Comparison of ENCODE assay signal across 1 cellular context in the genomic region with DNA sequence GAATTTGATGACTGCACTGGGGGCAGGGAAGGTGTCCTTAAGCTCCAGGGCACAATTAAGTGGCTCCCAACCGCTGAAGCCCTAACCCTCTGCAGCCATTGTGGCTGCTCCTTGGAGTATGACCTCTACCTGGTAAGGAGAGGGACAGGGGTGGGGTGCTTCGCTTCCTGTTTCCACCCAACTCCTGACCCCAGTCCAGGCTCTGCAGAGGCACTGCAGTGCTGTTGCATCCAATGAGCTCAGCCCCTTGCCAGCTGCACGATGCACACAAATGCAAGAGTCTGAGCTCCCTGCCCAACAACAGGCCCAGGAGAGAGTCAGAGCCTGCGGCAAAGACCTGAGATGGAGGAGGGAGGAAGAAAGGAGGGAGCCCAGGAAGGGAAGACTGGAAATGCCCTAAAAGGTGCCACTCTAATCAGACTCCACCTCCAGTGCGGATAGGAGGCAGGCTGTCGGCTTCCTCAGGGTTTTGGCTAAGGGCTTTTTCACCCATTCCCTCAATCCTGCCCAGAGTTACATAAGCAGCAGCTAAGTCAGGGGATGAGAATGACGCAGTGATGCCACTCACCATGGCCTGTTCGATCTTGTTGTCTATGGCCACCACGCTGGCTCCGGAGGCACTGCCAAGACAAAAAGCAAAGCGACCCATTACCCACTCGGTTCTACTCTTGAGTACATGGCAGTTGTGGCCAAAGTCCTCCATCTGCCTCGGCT.
TF ChIP-seq lines count a peak whose summit lies in the region.

No MANE protein-coding gene starts in this region.

TF ChIP-seq in SK-N-SH, 30 proteins besides CTCF, POLR2A, EP300 and RAD21:
- TF ChIP-seq, protein P1, sequence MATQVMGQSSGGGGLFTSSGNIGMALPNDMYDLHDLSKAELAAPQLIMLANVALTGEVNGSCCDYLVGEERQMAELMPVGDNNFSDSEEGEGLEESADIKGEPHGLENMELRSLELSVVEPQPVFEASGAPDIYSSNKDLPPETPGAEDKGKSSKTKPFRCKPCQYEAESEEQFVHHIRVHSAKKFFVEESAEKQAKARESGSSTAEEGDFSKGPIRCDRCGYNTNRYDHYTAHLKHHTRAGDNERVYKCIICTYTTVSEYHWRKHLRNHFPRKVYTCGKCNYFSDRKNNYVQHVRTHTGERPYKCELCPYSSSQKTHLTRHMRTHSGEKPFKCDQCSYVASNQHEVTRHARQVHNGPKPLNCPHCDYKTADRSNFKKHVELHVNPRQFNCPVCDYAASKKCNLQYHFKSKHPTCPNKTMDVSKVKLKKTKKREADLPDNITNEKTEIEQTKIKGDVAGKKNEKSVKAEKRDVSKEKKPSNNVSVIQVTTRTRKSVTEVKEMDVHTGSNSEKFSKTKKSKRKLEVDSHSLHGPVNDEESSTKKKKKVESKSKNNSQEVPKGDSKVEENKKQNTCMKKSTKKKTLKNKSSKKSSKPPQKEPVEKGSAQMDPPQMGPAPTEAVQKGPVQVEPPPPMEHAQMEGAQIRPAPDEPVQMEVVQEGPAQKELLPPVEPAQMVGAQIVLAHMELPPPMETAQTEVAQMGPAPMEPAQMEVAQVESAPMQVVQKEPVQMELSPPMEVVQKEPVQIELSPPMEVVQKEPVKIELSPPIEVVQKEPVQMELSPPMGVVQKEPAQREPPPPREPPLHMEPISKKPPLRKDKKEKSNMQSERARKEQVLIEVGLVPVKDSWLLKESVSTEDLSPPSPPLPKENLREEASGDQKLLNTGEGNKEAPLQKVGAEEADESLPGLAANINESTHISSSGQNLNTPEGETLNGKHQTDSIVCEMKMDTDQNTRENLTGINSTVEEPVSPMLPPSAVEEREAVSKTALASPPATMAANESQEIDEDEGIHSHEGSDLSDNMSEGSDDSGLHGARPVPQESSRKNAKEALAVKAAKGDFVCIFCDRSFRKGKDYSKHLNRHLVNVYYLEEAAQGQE (IDR thresholded peaks at IDR 0.05; ENCODE audit: low read depth, low read length): no peak
- TF ChIP-seq SMC3 (IDR thresholded peaks at IDR 0.05; ENCODE audit: low read depth, low read length) (no peak), FOXM1 (IDR thresholded peaks at IDR 0.05; ENCODE audit: low read depth) (no peak), GATA2 (CRISPR knock-in tag; IDR thresholded peaks at IDR 0.05) (no peak), RCOR1 (IDR thresholded peaks at IDR 0.05; ENCODE audit: low read length) (no peak), MEF2A (IDR thresholded peaks at IDR 0.05; ENCODE audit: borderline replicate concordance, low read depth) (no peak), CHD2 (IDR thresholded peaks at IDR 0.05; ENCODE audit: low read length, partially characterized antibody) (no peak)
